Comparison of ENCODE assay signal across 33 cellular contexts in genomic region chr14:94998110-94998509, GRCh38.
"Had no signal": no experiment of that assay in that cellular context is flagged by ENCODE, and none has a peak within 500 bp of the region (broad histone marks: within the 10 kb centered on the region; RNA-seq: fewer than 3 reads in every experiment).

No MANE protein-coding gene starts in this region.

- DNase-seq: activated CD4-positive, alpha-beta memory T cell treated with anti-CD3 and anti-CD28 coated beads for 36 hours; activated CD4-positive, alpha-beta T cell treated with anti-CD3 and anti-CD28 coated beads for 4 hours; activated CD4-positive, alpha-beta T cell treated with anti-CD3 and anti-CD28 coated beads, Interleukin-2, amount 50 U/mL, for 1 hour; activated CD4-positive, CD25-positive, alpha-beta regulatory T cell treated with anti-CD3 and anti-CD28 coated beads, Interleukin-2, amount 50 U/mL, for 72 hours; activated CD8-positive, alpha-beta memory T cell treated with anti-CD3 and anti-CD28 coated beads, Interleukin-2, amount 50 U/mL, for 4 hours; activated gamma-delta T cell treated with Interleukin-2 at 50 U/mL for 16 hours; activated naive CD4-positive, alpha-beta T cell treated with anti-CD3 and anti-CD28 coated beads, Interleukin-2, amount 10 ng/mL, durations not matched to agents 7 days and 5 days; activated naive CD8-positive, alpha-beta T cell treated with anti-CD3 and anti-CD28 coated beads, Interleukin-2, amount 50 U/mL, for 24 hours; activated T-cell treated with anti-CD3 and anti-CD28 coated beads for 4 hours; activated T-cell treated with anti-CD3 and anti-CD28 coated beads, Interleukin-2, amount 50 U/mL, for 4 hours; amniotic stem cell; aorta; brain microvascular endothelial cell; central memory CD4-positive, alpha-beta T cell; MM.1S; MV-4-11; NCI-H1092; NCI-H1436 treated with DMSO at 0.1 percent for 48 hours; NCI-H1694 treated with DMSO at 0.1 percent for 48 hours; NCI-H2029; NCI-H2107; NCI-H2171; NCI-H510A; NCI-H526; NCI-H748 treated with DMSO at 0.1 percent for 48 hours; NK-92 treated with Interleukin-12 subunit alpha and Interleukin-12 subunit beta, amount 100 ng/mL, for 24 hours; SHP77; SJCRH30 had no signal

- H3K27ac ChIP-seq: brain microvascular endothelial cell, SJCRH30, SK-N-MC had no signal

- H3K4me1 ChIP-seq: SJCRH30 had no signal

- ATAC-seq: activated naive CD8-positive, alpha-beta T cell treated with anti-CD3 and anti-CD28 coated beads, Interleukin-2, amount 50 U/mL, for 24 hours; activated T-cell treated with anti-CD3 and anti-CD28 coated beads, Interleukin-2, amount 50 U/mL, for 4 hours; Panc1 had no signal

- H3K27me3 ChIP-seq: brain microvascular endothelial cell, SJCRH30 had no signal

- H3K36me3 Mint-ChIP-seq: activated CD4-positive, alpha-beta memory T cell treated with anti-CD3 and anti-CD28 coated beads for 36 hours; activated naive CD4-positive, alpha-beta T cell treated with anti-CD3 and anti-CD28 coated beads, Interleukin-2, amount 10 ng/mL, durations not matched to agents 7 days and 5 days; activated naive CD8-positive, alpha-beta T cell had no signal

- H3K4me3 Mint-ChIP-seq: activated CD4-positive, alpha-beta memory T cell treated with anti-CD3 and anti-CD28 coated beads for 36 hours; activated naive CD4-positive, alpha-beta T cell treated with anti-CD3 and anti-CD28 coated beads, Interleukin-2, amount 10 ng/mL, durations not matched to agents 7 days and 5 days; activated naive CD8-positive, alpha-beta T cell; activated naive CD8-positive, alpha-beta T cell treated with anti-CD3 and anti-CD28 coated beads, Interleukin-2, amount 50 U/mL, for 24 hours; activated T-cell treated with anti-CD3 and anti-CD28 coated beads, Interleukin-2, amount 50 U/mL, for 4 hours; activated T-helper 1 cell treated with anti-CD3 and anti-CD28 coated beads, Interleukin-12 subunit alpha, Interleukin-12 subunit beta, Interleukin-2, Interleukin-4 antibody, amounts not matched to agents 30 ng/mL and 10 ng/mL and 1 ng/mL, durations not matched to agents 14 hours and 24 hours and 36 hours; T-helper 2 cell treated with Interferon-gamma antibody and Interleukin-4, amounts not matched to agents 5 μg/mL and 100 μg/mL, for 36 hours had no signal

- H3K4me1 Mint-ChIP-seq: activated naive CD4-positive, alpha-beta T cell treated with anti-CD3 and anti-CD28 coated beads, Interleukin-2, amount 10 ng/mL, durations not matched to agents 7 days and 5 days; activated naive CD8-positive, alpha-beta T cell treated with anti-CD3 and anti-CD28 coated beads, Interleukin-2, amount 50 U/mL, for 24 hours had no signal

- H3K27ac Mint-ChIP-seq: activated CD4-positive, alpha-beta memory T cell treated with anti-CD3 and anti-CD28 coated beads for 36 hours; activated naive CD4-positive, alpha-beta T cell treated with anti-CD3 and anti-CD28 coated beads, Interleukin-2, amount 10 ng/mL, durations not matched to agents 7 days and 5 days; activated naive CD8-positive, alpha-beta T cell; activated naive CD8-positive, alpha-beta T cell treated with anti-CD3 and anti-CD28 coated beads, Interleukin-2, amount 50 U/mL, for 24 hours; activated T-helper 1 cell treated with anti-CD3 and anti-CD28 coated beads, Interleukin-12 subunit alpha, Interleukin-12 subunit beta, Interleukin-2, Interleukin-4 antibody, amounts not matched to agents 30 ng/mL and 10 ng/mL and 1 ng/mL, durations not matched to agents 14 hours and 24 hours and 36 hours; T-helper 2 cell treated with Interferon-gamma antibody and Interleukin-4, amounts not matched to agents 5 μg/mL and 100 μg/mL, for 36 hours had no signal

- H3K4me3 ChIP-seq: SJCRH30, SK-N-MC had no signal

- H3K36me3 ChIP-seq: brain microvascular endothelial cell, SJCRH30 had no signal

- H3K9me3 ChIP-seq: SJCRH30 had no signal
